1 cellular context compared by ENCODE assay signal in the genomic region with DNA sequence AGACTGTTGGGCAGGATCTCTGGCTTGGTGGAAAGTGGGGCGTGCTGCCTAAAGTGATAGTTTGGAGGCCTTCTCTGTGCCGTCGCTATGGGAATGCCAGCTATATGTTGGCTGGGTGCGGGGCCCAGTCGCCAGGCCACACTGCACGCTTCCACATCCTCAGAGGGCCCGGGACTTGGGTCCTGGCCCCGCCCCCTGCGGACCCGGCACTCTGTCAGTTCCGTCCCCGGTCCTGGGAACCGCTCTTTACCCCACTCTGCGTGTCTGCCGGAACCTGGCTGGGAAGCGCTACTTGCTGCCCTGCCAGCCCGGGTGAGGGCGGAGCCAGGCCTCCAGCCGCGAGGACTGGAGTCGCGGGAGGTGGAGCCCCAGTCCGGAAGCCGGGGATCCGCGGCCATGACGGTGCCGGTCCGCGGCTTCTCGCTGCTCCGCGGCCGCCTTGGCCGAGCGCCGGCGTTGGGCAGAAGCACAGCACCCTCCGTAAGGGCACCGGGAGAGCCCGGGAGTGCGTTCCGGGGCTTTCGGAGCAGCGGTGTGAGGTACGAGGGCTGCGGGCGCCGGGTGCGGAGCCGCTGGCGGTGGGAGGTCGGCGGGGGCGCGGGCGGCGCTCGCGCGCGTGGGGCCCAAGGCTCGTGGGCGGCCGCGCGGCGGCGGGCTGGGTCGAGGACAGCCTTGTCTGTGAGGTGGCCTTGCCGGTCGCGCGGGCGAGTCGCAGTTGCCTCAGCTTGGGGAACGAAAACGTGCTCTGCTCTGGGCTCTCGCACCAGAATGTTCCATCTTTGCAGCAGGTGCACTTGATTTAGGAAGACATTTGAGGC.
A peak's percentile ranks its signal among the peaks of the same experiment; 100 is the strongest.
TF ChIP-seq lines count a peak whose summit lies in the region.

A gene (plus strand): TSS at position 376 of the 818 bp plus-strand sequence. CDS start 21 bp downstream, at position 397.

TF ChIP-seq in K562, 482 proteins besides CTCF, POLR2A, EP300 and RAD21 (continued from another document and continues in another):
- TF ChIP-seq, protein P1, sequence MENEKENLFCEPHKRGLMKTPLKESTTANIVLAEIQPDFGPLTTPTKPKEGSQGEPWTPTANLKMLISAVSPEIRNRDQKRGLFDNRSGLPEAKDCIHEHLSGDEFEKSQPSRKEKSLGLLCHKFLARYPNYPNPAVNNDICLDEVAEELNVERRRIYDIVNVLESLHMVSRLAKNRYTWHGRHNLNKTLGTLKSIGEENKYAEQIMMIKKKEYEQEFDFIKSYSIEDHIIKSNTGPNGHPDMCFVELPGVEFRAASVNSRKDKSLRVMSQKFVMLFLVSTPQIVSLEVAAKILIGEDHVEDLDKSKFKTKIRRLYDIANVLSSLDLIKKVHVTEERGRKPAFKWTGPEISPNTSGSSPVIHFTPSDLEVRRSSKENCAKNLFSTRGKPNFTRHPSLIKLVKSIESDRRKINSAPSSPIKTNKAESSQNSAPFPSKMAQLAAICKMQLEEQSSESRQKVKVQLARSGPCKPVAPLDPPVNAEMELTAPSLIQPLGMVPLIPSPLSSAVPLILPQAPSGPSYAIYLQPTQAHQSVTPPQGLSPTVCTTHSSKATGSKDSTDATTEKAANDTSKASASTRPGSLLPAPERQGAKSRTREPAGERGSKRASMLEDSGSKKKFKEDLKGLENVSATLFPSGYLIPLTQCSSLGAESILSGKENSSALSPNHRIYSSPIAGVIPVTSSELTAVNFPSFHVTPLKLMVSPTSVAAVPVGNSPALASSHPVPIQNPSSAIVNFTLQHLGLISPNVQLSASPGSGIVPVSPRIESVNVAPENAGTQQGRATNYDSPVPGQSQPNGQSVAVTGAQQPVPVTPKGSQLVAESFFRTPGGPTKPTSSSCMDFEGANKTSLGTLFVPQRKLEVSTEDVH (IDR thresholded peaks at IDR 0.05; ENCODE audit: low read depth, partially characterized antibody) = no peak
- TF ChIP-seq MXI1 (IDR thresholded peaks at IDR 0.05; ENCODE audit: low read depth, low read length) = no peak
- 0 out of 2 replicates have a peak, but pooled peaks have one; percentile 4 for TF ChIP-seq ZNF24 (IDR thresholded peaks at IDR 0.05)
- no peak for TF ChIP-seq TCFL5 (CRISPR knock-in tag; conservative IDR thresholded peaks at IDR 0.05)
- TF ChIP-seq, protein P2, sequence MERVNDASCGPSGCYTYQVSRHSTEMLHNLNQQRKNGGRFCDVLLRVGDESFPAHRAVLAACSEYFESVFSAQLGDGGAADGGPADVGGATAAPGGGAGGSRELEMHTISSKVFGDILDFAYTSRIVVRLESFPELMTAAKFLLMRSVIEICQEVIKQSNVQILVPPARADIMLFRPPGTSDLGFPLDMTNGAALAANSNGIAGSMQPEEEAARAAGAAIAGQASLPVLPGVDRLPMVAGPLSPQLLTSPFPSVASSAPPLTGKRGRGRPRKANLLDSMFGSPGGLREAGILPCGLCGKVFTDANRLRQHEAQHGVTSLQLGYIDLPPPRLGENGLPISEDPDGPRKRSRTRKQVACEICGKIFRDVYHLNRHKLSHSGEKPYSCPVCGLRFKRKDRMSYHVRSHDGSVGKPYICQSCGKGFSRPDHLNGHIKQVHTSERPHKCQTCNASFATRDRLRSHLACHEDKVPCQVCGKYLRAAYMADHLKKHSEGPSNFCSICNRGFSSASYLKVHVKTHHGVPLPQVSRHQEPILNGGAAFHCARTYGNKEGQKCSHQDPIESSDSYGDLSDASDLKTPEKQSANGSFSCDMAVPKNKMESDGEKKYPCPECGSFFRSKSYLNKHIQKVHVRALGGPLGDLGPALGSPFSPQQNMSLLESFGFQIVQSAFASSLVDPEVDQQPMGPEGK (CRISPR knock-in tag; IDR thresholded peaks at IDR 0.05; ENCODE audit: borderline replicate concordance) = no peak
- no peak for TF ChIP-seq JUNB (CRISPR knock-in tag; conservative IDR thresholded peaks at IDR 0.05)
- peak in 1 of 2 experiments; percentile 3; a peak in 1 of 4 replicates for TF ChIP-seq CSDE1 (IDR thresholded peaks at IDR 0.05)
- peak; percentile 89 for TF ChIP-seq TAF1 (IDR thresholded peaks at IDR 0.05; ENCODE audit: control insufficient read depth, extremely low read depth, insufficient read depth, low read length, severe bottlenecking)
- TF ChIP-seq, protein P3, sequence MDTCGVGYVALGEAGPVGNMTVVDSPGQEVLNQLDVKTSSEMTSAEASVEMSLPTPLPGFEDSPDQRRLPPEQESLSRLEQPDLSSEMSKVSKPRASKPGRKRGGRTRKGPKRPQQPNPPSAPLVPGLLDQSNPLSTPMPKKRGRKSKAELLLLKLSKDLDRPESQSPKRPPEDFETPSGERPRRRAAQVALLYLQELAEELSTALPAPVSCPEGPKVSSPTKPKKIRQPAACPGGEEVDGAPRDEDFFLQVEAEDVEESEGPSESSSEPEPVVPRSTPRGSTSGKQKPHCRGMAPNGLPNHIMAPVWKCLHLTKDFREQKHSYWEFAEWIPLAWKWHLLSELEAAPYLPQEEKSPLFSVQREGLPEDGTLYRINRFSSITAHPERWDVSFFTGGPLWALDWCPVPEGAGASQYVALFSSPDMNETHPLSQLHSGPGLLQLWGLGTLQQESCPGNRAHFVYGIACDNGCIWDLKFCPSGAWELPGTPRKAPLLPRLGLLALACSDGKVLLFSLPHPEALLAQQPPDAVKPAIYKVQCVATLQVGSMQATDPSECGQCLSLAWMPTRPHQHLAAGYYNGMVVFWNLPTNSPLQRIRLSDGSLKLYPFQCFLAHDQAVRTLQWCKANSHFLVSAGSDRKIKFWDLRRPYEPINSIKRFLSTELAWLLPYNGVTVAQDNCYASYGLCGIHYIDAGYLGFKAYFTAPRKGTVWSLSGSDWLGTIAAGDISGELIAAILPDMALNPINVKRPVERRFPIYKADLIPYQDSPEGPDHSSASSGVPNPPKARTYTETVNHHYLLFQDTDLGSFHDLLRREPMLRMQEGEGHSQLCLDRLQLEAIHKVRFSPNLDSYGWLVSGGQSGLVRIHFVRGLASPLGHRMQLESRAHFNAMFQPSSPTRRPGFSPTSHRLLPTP (IDR thresholded peaks at IDR 0.05; ENCODE audit: borderline replicate concordance, extremely low read depth, insufficient read length) = no peak
- TF ChIP-seq FOXJ3 (CRISPR knock-in tag; IDR thresholded peaks at IDR 0.05) = no peak
- no peak for TF ChIP-seq MTA1 (IDR thresholded peaks at IDR 0.05; ENCODE audit: borderline replicate concordance)
- no peak for TF ChIP-seq ZNF124 (CRISPR knock-in tag; IDR thresholded peaks at IDR 0.05)
- no peak for TF ChIP-seq CEBPB (tag; IDR thresholded peaks at IDR 0.05)
- no peak for TF ChIP-seq DMBX1 (CRISPR knock-in tag; IDR thresholded peaks at IDR 0.05; ENCODE audit: borderline replicate concordance)
- TF ChIP-seq SIN3B (IDR thresholded peaks at IDR 0.05; ENCODE audit: low read depth) = peak; percentile 66; the same call in 1 of the 2 replicates
- TF ChIP-seq SMARCA4 (IDR thresholded peaks at IDR 0.05) = 0 out of 2 replicates have a peak, but pooled peaks have one; percentile 31
- no peak; the same call in 1 of the 2 replicates for TF ChIP-seq CEBPG (CRISPR knock-in tag; IDR thresholded peaks at IDR 0.05)
- no peak for TF ChIP-seq CEBPG (tag; conservative IDR thresholded peaks at IDR 0.05 in 1 of 2, IDR thresholded peaks at IDR 0.05 in 1 of 2)
- TF ChIP-seq, protein P4, sequence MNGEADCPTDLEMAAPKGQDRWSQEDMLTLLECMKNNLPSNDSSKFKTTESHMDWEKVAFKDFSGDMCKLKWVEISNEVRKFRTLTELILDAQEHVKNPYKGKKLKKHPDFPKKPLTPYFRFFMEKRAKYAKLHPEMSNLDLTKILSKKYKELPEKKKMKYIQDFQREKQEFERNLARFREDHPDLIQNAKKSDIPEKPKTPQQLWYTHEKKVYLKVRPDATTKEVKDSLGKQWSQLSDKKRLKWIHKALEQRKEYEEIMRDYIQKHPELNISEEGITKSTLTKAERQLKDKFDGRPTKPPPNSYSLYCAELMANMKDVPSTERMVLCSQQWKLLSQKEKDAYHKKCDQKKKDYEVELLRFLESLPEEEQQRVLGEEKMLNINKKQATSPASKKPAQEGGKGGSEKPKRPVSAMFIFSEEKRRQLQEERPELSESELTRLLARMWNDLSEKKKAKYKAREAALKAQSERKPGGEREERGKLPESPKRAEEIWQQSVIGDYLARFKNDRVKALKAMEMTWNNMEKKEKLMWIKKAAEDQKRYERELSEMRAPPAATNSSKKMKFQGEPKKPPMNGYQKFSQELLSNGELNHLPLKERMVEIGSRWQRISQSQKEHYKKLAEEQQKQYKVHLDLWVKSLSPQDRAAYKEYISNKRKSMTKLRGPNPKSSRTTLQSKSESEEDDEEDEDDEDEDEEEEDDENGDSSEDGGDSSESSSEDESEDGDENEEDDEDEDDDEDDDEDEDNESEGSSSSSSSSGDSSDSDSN (IDR thresholded peaks at IDR 0.05; ENCODE audit: borderline replicate concordance in 1 of 2, low read depth in 2 of 2, low read length in 2 of 2) = peak; percentile 90 to 91
- no peak for TF ChIP-seq RAD51 (IDR thresholded peaks at IDR 0.05; ENCODE audit: borderline replicate concordance, low read depth)
- no peak for TF ChIP-seq PYGO2 (tag; IDR thresholded peaks at IDR 0.05)
- 0 out of 2 replicates have a peak, but pooled peaks have one; percentile 41 for TF ChIP-seq ZNF584 (CRISPR knock-in tag; IDR thresholded peaks at IDR 0.05; ENCODE audit: low read depth)
- no peak for TF ChIP-seq EHMT2 (IDR thresholded peaks at IDR 0.05)
- TF ChIP-seq, protein P5, sequence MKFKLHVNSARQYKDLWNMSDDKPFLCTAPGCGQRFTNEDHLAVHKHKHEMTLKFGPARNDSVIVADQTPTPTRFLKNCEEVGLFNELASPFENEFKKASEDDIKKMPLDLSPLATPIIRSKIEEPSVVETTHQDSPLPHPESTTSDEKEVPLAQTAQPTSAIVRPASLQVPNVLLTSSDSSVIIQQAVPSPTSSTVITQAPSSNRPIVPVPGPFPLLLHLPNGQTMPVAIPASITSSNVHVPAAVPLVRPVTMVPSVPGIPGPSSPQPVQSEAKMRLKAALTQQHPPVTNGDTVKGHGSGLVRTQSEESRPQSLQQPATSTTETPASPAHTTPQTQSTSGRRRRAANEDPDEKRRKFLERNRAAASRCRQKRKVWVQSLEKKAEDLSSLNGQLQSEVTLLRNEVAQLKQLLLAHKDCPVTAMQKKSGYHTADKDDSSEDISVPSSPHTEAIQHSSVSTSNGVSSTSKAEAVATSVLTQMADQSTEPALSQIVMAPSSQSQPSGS (CRISPR knock-in tag; IDR thresholded peaks at IDR 0.05) = no peak
- TF ChIP-seq, protein P6, sequence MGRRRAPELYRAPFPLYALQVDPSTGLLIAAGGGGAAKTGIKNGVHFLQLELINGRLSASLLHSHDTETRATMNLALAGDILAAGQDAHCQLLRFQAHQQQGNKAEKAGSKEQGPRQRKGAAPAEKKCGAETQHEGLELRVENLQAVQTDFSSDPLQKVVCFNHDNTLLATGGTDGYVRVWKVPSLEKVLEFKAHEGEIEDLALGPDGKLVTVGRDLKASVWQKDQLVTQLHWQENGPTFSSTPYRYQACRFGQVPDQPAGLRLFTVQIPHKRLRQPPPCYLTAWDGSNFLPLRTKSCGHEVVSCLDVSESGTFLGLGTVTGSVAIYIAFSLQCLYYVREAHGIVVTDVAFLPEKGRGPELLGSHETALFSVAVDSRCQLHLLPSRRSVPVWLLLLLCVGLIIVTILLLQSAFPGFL (CRISPR knock-in tag; IDR thresholded peaks at IDR 0.05) = 0 out of 2 replicates have a peak, but pooled peaks have one; percentile 38
- no peak for TF ChIP-seq ETS2 (tag; IDR thresholded peaks at IDR 0.05; ENCODE audit: borderline replicate concordance, poor library complexity, severe bottlenecking)
- TF ChIP-seq TCF7L2 (IDR thresholded peaks at IDR 0.05; ENCODE audit: low read depth, low read length) = no peak
- no peak for TF ChIP-seq WHSC1 (IDR thresholded peaks at IDR 0.05; ENCODE audit: low read length)
- TF ChIP-seq ZNF175 (CRISPR knock-in tag; IDR thresholded peaks at IDR 0.05; ENCODE audit: low read depth) = no peak
- TF ChIP-seq EGR1 (conservative IDR thresholded peaks at IDR 0.05) = peak; percentile 54
- TF ChIP-seq GABPA (tag; conservative IDR thresholded peaks at IDR 0.05; ENCODE audit: low read depth) = peak; percentile 94
- TF ChIP-seq, protein P7, sequence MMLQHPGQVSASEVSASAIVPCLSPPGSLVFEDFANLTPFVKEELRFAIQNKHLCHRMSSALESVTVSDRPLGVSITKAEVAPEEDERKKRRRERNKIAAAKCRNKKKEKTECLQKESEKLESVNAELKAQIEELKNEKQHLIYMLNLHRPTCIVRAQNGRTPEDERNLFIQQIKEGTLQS (IDR thresholded peaks at IDR 0.05) = no peak
- TF ChIP-seq, protein P7 (CRISPR knock-in tag; conservative IDR thresholded peaks at IDR 0.05) = no peak
- TF ChIP-seq MAZ (CRISPR knock-in tag; conservative IDR thresholded peaks at IDR 0.05 in 1 of 2, IDR thresholded peaks at IDR 0.05 in 1 of 2) = peak; percentile 67 to 90; a peak in 3 of 4 replicates
- TF ChIP-seq ZNF436 (CRISPR knock-in tag; IDR thresholded peaks at IDR 0.05) = no peak
- TF ChIP-seq ZKSCAN3 (CRISPR knock-in tag; IDR thresholded peaks at IDR 0.05) = no peak
- TF ChIP-seq CBFB (CRISPR knock-in tag; IDR thresholded peaks at IDR 0.05) = no peak
- TF ChIP-seq HDAC2 (IDR thresholded peaks at IDR 0.05) = peak; percentile 39; the same call in 1 of the 2 replicates
- TF ChIP-seq, protein P8, sequence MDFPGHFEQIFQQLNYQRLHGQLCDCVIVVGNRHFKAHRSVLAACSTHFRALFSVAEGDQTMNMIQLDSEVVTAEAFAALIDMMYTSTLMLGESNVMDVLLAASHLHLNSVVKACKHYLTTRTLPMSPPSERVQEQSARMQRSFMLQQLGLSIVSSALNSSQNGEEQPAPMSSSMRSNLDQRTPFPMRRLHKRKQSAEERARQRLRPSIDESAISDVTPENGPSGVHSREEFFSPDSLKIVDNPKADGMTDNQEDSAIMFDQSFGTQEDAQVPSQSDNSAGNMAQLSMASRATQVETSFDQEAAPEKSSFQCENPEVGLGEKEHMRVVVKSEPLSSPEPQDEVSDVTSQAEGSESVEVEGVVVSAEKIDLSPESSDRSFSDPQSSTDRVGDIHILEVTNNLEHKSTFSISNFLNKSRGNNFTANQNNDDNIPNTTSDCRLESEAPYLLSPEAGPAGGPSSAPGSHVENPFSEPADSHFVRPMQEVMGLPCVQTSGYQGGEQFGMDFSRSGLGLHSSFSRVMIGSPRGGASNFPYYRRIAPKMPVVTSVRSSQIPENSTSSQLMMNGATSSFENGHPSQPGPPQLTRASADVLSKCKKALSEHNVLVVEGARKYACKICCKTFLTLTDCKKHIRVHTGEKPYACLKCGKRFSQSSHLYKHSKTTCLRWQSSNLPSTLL (IDR thresholded peaks at IDR 0.05) = 0 out of 2 replicates have a peak, but pooled peaks have one; percentile 34
- no peak for TF ChIP-seq HSF4 (CRISPR knock-in tag; IDR thresholded peaks at IDR 0.05; ENCODE audit: borderline replicate concordance)
- peak; percentile 37; the same call in 1 of the 2 replicates for TF ChIP-seq ZKSCAN1 (IDR thresholded peaks at IDR 0.05; ENCODE audit: low read depth, low read length)
- no peak; the same call in 1 of the 2 replicates for TF ChIP-seq NR2C2 (CRISPR knock-in tag; IDR thresholded peaks at IDR 0.05)
- peak; percentile 57; the same call in 1 of the 2 replicates for TF ChIP-seq NR2C2 (tag; IDR thresholded peaks at IDR 0.05)
- no peak for TF ChIP-seq PHB2 (IDR thresholded peaks at IDR 0.05; ENCODE audit: low read depth)
